1 cellular context compared by ENCODE assay signal in genomic region chr1:153945795-153946621, GRCh38.
TF ChIP-seq lines count a peak whose summit lies in the region.

No MANE protein-coding gene starts in this region.

TF ChIP-seq in WTC11, 78 proteins besides CTCF, POLR2A, EP300 and RAD21 (continued from another document):
- TF ChIP-seq TP53 (CRISPR knock-in tag; IDR thresholded peaks at IDR 0.05), result peak; percentile 34; the same call in 1 of the 2 replicates
- peak; percentile 34; the same call in 1 of the 2 replicates for TF ChIP-seq KAT7 (CRISPR knock-in tag; IDR thresholded peaks at IDR 0.05; ENCODE audit: borderline replicate concordance)
- no peak; the same call in 1 of the 2 replicates for TF ChIP-seq TCF7 (CRISPR knock-in tag; IDR thresholded peaks at IDR 0.05; ENCODE audit: low read depth)
- TF ChIP-seq JUN (CRISPR knock-in tag; IDR thresholded peaks at IDR 0.05), result 0 out of 2 replicates have a peak, but pooled peaks have one; percentile 31
- TF ChIP-seq ZNF263 (CRISPR knock-in tag; IDR thresholded peaks at IDR 0.05; ENCODE audit: low read depth), result no peak
- no peak for TF ChIP-seq IRF2 (CRISPR knock-in tag; IDR thresholded peaks at IDR 0.05; ENCODE audit: borderline replicate concordance, low read depth)
- TF ChIP-seq ARID4B (CRISPR knock-in tag; IDR thresholded peaks at IDR 0.05; ENCODE audit: borderline replicate concordance), result peak; percentile 17
- TF ChIP-seq ATF6 (CRISPR knock-in tag; IDR thresholded peaks at IDR 0.05), result no peak
- TF ChIP-seq ZNF317 (CRISPR knock-in tag; IDR thresholded peaks at IDR 0.05; ENCODE audit: borderline replicate concordance, low read depth), result no peak
- no peak for TF ChIP-seq GRHL2 (CRISPR knock-in tag; IDR thresholded peaks at IDR 0.05; ENCODE audit: insufficient replicate concordance, severe bottlenecking)
- peak; percentile 67 for TF ChIP-seq USF2 (CRISPR knock-in tag; IDR thresholded peaks at IDR 0.05)
- 0 out of 2 replicates have a peak, but pooled peaks have one; percentile 66 for TF ChIP-seq IRF1 (CRISPR knock-in tag; IDR thresholded peaks at IDR 0.05)
- no peak for TF ChIP-seq ZNF423 (CRISPR knock-in tag; IDR thresholded peaks at IDR 0.05)
- TF ChIP-seq ATF1 (CRISPR knock-in tag; IDR thresholded peaks at IDR 0.05), result no peak
- TF ChIP-seq ZNF138 (CRISPR knock-in tag; conservative IDR thresholded peaks at IDR 0.05), result no peak
- TF ChIP-seq MAX (CRISPR knock-in tag; IDR thresholded peaks at IDR 0.05), result peak; percentile 47; the same call in 1 of the 2 replicates
- 0 out of 2 replicates have a peak, but pooled peaks have one; percentile 22 for TF ChIP-seq ZBTB43 (CRISPR knock-in tag; IDR thresholded peaks at IDR 0.05)
- TF ChIP-seq TEAD4 (CRISPR knock-in tag; IDR thresholded peaks at IDR 0.05), result no peak
- no peak for TF ChIP-seq ZNF512 (CRISPR knock-in tag; IDR thresholded peaks at IDR 0.05; ENCODE audit: borderline replicate concordance)
